ENCODE assay signal across 8 cellular contexts in genomic region chr2:39436592-39437521, GRCh38. TPM values are rescaled to one million over a fixed set of nuclear protein-coding genes. Genes with fewer than 3 reads are reported as not detected.
DNase-seq lines count a peak whose midpoint lies in the region; ATAC-seq and TF ChIP-seq lines count a peak whose summit lies in the region.

MAP4K3 (minus strand) TSS chr2:39437285; CDS start chr2:39436987, 298 bp downstream.

- peaks cover 27% of the 10 kb centered on the region for H3K4me1 ChIP-seq in ES-I3 (ENCODE audit: insufficient read depth, low read length)
- H3K4me1 ChIP-seq in HAP-1 = peaks cover 47% of the 10 kb centered on the region
- H3K4me1 ChIP-seq in MM.1S (ENCODE audit: low read length) = peaks cover 25% of the 10 kb centered on the region
- peaks cover 28% of the 10 kb centered on the region for H3K4me1 ChIP-seq in foreskin keratinocyte
- H3K4me1 ChIP-seq in neural progenitor cell = peaks cover 34% of the 10 kb centered on the region
- peaks cover 5% of the 10 kb centered on the region for H3K4me1 ChIP-seq in stomach smooth muscle (ENCODE audit: control insufficient read depth, insufficient read depth, low read length)

- H2AFZ ChIP-seq in MM.1S (ENCODE audit: low read length) (peak within 1 kb of the TSS; percentile 73), neural progenitor cell (replicated peaks) (peak within 1 kb of the TSS; percentile 93)

- H3K9me2 ChIP-seq in MM.1S (replicated peaks; ENCODE audit: insufficient read depth, low read length) = no peaks in the 10 kb centered on the region

- peaks cover 15% of the 10 kb centered on the region for H3K36me3 Mint-ChIP-seq in neural progenitor cell

- no peaks in the 10 kb centered on the region for H3K36me3 ChIP-seq in ES-I3 (ENCODE audit: insufficient read depth, low read length)
- no peaks in the 10 kb centered on the region for H3K36me3 ChIP-seq in HAP-1 (replicated peaks)
- H3K36me3 ChIP-seq in MM.1S (replicated peaks; ENCODE audit: insufficient read depth, low read length) = no peaks in the 10 kb centered on the region
- no peaks in the 10 kb centered on the region for H3K36me3 ChIP-seq in neural progenitor cell
- no peaks in the 10 kb centered on the region for H3K36me3 ChIP-seq in stomach smooth muscle (ENCODE audit: control insufficient read depth in 2 of 2, insufficient read depth in 2 of 2, low read length in 2 of 2)

- peak; percentile 80 for ATAC-seq in foreskin keratinocyte

- H3K9ac ChIP-seq in ES-I3 (ENCODE audit: low read depth, low read length) (peak within 1 kb of the TSS; percentile 69), MM.1S (ENCODE audit: low read length) (peak within 1 kb of the TSS; percentile 91), neural progenitor cell (peak within 1 kb of the TSS; percentile 82), stomach smooth muscle (ENCODE audit: low read length in 2 of 2) (peak within 1 kb of the TSS; percentile 86 to 92)

- DNase-seq in HAP-1 (ENCODE audit: low spot score in 2 of 2) (peak; percentile 97 to 98), MM.1S (peak; percentile 91), SIG-M5 treated with dmso at 0.1 percent for 504 hours (lab: John Stamatoyannopoulos, UW; ENCODE audit: unreplicated experiment) (peak; percentile 95), foreskin keratinocyte (peak; percentile 69 to 83), neural progenitor cell (ENCODE audit: low spot score) (peak; percentile 98)
- DNase-seq in activated gamma-delta T cell treated with anti-CD3 and anti-CD28 coated beads, Interleukin-2, amount 50 U/mL, for 16 hours (ENCODE audit: low read depth) = peak; percentile 52

- no peaks in the 10 kb centered on the region for H3K9me3 ChIP-seq in ES-I3 (ENCODE audit: control insufficient read depth, insufficient read depth, low read length)
- H3K9me3 ChIP-seq in HAP-1 = no peaks in the 10 kb centered on the region
- H3K9me3 ChIP-seq in MM.1S (replicated peaks; ENCODE audit: insufficient read depth, low read length) = no peaks in the 10 kb centered on the region
- no peaks in the 10 kb centered on the region for H3K9me3 ChIP-seq in neural progenitor cell (ENCODE audit: low read depth)
- no peaks in the 10 kb centered on the region for H3K9me3 ChIP-seq in stomach smooth muscle (ENCODE audit: control insufficient read depth in 2 of 2, low read length in 2 of 2)

- peak within 1 kb of the TSS; percentile 90 for H3K27ac Mint-ChIP-seq in neural progenitor cell

- H3K4me2 ChIP-seq in MM.1S (ENCODE audit: low read depth, low read length) = peak within 1 kb of the TSS; percentile 94
- H3K4me2 ChIP-seq in neural progenitor cell = peak within 1 kb of the TSS; percentile 98

- H3K27ac ChIP-seq in MM.1S (ENCODE audit: low read length) (peak within 1 kb of the TSS; percentile 93), foreskin keratinocyte (peak within 1 kb of the TSS; percentile 96), neural progenitor cell (peak within 1 kb of the TSS; percentile 76), stomach smooth muscle (ENCODE audit: low read length) (peak within 1 kb of the TSS; percentile 83)

- peak within 1 kb of the TSS; percentile 79 for H3K4me3 ChIP-seq in HAP-1
- peak within 1 kb of the TSS; percentile 88 for H3K4me3 ChIP-seq in MM.1S (ENCODE audit: low read length)
- H3K4me3 ChIP-seq in neural progenitor cell = peak within 1 kb of the TSS; percentile 82
- peak within 1 kb of the TSS; percentile 95 to 98 for H3K4me3 ChIP-seq in stomach smooth muscle (ENCODE audit: low read length in 2 of 2)

- H3K27me3 Mint-ChIP-seq in neural progenitor cell (ENCODE audit: insufficient read depth, low read depth) = peaks cover 3% of the 10 kb centered on the region

- H3K27me3 ChIP-seq in HAP-1 (ENCODE audit: low read depth) (no peaks in the 10 kb centered on the region), MM.1S (replicated peaks; ENCODE audit: insufficient read depth, low read length) (no peaks in the 10 kb centered on the region), foreskin keratinocyte (no peaks in the 10 kb centered on the region), neural progenitor cell (peaks cover 8% of the 10 kb centered on the region), stomach smooth muscle (ENCODE audit: control insufficient read depth in 1 of 2, insufficient read depth in 2 of 2, low read length in 2 of 2) (no peaks in the 10 kb centered on the region)

- no peaks in the 10 kb centered on the region for H3K9me3 Mint-ChIP-seq in neural progenitor cell

- H3K79me2 ChIP-seq in MM.1S (ENCODE audit: low read length) = peaks cover 59% of the 10 kb centered on the region
- H3K79me2 ChIP-seq in neural progenitor cell (ENCODE audit: low read depth) = peaks cover 47% of the 10 kb centered on the region

- in situ Hi-C loops in HAP-1 (cut with MboI; ENCODE audit: low sequenced_read_pairs) = no loop called here

- H3K4me1 Mint-ChIP-seq in neural progenitor cell = peaks cover 45% of the 10 kb centered on the region

- peak within 1 kb of the TSS; percentile 97 for H3K4me3 Mint-ChIP-seq in neural progenitor cell

- H3F3A ChIP-seq in MM.1S (ENCODE audit: insufficient read depth, low read length) = peaks cover 11% of the 10 kb centered on the region; the same call in 1 of the 2 replicates
- H3F3A ChIP-seq in neural progenitor cell (ENCODE audit: low read depth) = peaks cover 24% of the 10 kb centered on the region

- H4K20me1 ChIP-seq in MM.1S (ENCODE audit: insufficient read depth, low read length) = no peaks in the 10 kb centered on the region; the same call in 1 of the 2 replicates
- peaks cover 45% of the 10 kb centered on the region for H4K20me1 ChIP-seq in neural progenitor cell (ENCODE audit: low read depth)

- TF ChIP-seq CTCF in MM.1S (IDR thresholded peaks at IDR 0.05; ENCODE audit: low read length) (no peak), foreskin keratinocyte (conservative IDR thresholded peaks at IDR 0.05) (no peak), neural progenitor cell (IDR thresholded peaks at IDR 0.05) (no peak)

RNA-seq across cellular contexts. Expression of gene MAP4K3, which starts in this region (rescaled TPM):
- total RNA-seq in foreskin keratinocyte (16.8 and 17.3 TPM in 2 replicates), neural progenitor cell (ENCODE audit: low replicate concordance) (35.4 and 79.5 TPM in 2 replicates)
- polyA plus RNA-seq in foreskin keratinocyte = 3.3 and 4.7 TPM in 2 replicates

Comparison
In these comparisons a context has a peak if more than half of its experiments do, and no peak if none do; other contexts are left out.
1. Peak in every context shown above with its lines: DNase-seq, ATAC-seq, H3K4me3 ChIP-seq and H3K27ac ChIP-seq.